Comparison of ENCODE assay signal across 20 cellular contexts in genomic region chr10:15379043-15379442, GRCh38. TPM values are rescaled to one million over a fixed set of nuclear protein-coding genes. Genes with fewer than 3 reads are reported as not detected.
A peak's percentile ranks its signal among the peaks of the same experiment; 100 is the strongest.
DNase-seq lines count a peak whose midpoint lies in the region; ATAC-seq and TF ChIP-seq lines count a peak whose summit lies in the region.
"Had no signal": no experiment of that assay in that cellular context is flagged by ENCODE, and none has a peak within 500 bp of the region (broad histone marks: within the 10 kb centered on the region; RNA-seq: fewer than 3 reads in every experiment).

No MANE protein-coding gene starts in this region.

- peaks cover 6% of the 10 kb centered on the region for H3K4me1 Mint-ChIP-seq in endodermal cell
- H3K4me1 Mint-ChIP-seq in nephron progenitor cell = peaks cover 26% of the 10 kb centered on the region

- no peak overlapping the region for H3K9ac ChIP-seq in endodermal cell (ENCODE audit: extremely low read depth, low read length, poor library complexity, severe bottlenecking)
- H3K9ac ChIP-seq: SK-N-SH had no signal

- H3K36me3 Mint-ChIP-seq in endodermal cell (ENCODE audit: low read depth) (no peaks in the 10 kb centered on the region), nephron progenitor cell (ENCODE audit: low read depth) (no peaks in the 10 kb centered on the region)

- H3K4me3 Mint-ChIP-seq in endodermal cell = no peak overlapping the region
- no peak overlapping the region for H3K4me3 Mint-ChIP-seq in nephron progenitor cell

- ATAC-seq in GM21381 (IDR thresholded peaks at IDR 0.05; ENCODE audit: unreplicated experiment) (no peak), GM21360 (IDR thresholded peaks at IDR 0.05; ENCODE audit: unreplicated experiment) (no peak)
- ATAC-seq: PC-3 had no signal

- no peak overlapping the region for H3K4me3 ChIP-seq in endodermal cell (ENCODE audit: low read length)

- TF ChIP-seq CTCF in endodermal cell (conservative IDR thresholded peaks at IDR 0.05) = no peak
- TF ChIP-seq CTCF in nephron progenitor cell (IDR thresholded peaks at IDR 0.05) = no peak
- TF ChIP-seq CTCF in GM20000 (IDR thresholded peaks at IDR 0.05; ENCODE audit: extremely low read depth, missing control alignments) = no peak

- no peaks in the 10 kb centered on the region for H3K9me3 ChIP-seq in endodermal cell (ENCODE audit: control insufficient read depth, low read length)
- H3K9me3 ChIP-seq: SK-N-SH had no signal

- H3K27ac Mint-ChIP-seq in endodermal cell = no peak overlapping the region
- peak overlapping the region; percentile 39 for H3K27ac Mint-ChIP-seq in nephron progenitor cell

- peaks cover 4% of the 10 kb centered on the region for H3K27me3 Mint-ChIP-seq in endodermal cell (ENCODE audit: insufficient read depth)
- peaks cover 8% of the 10 kb centered on the region for H3K27me3 Mint-ChIP-seq in nephron progenitor cell (ENCODE audit: low read depth, poor library complexity)

- no peaks in the 10 kb centered on the region for H3K9me3 Mint-ChIP-seq in endodermal cell
- no peaks in the 10 kb centered on the region for H3K9me3 Mint-ChIP-seq in nephron progenitor cell

- H3K4me1 ChIP-seq in endodermal cell (ENCODE audit: control insufficient read depth, insufficient read depth, low read length) = no peaks in the 10 kb centered on the region

- no peak overlapping the region for H3K27ac ChIP-seq in endodermal cell (ENCODE audit: low read depth, low read length)
- H3K27ac ChIP-seq: 22Rv1 had no signal

- no peaks in the 10 kb centered on the region for H3K27me3 ChIP-seq in endodermal cell (ENCODE audit: control insufficient read depth, insufficient read depth, low read length, poor library complexity, severe bottlenecking)

- H3K36me3 ChIP-seq in endodermal cell (ENCODE audit: control insufficient read depth, insufficient read depth, low read length) = no peaks in the 10 kb centered on the region

- DNase-seq in NCI-H2171 treated with DMSO at 0.1 percent for 48 hours (lab: John Stamatoyannopoulos, UW) (peak; percentile 2), NCI-H2171 (lab: John Stamatoyannopoulos, UW) (no peak), endodermal cell (peak; percentile 51), nephron progenitor cell (no peak), GM20000 (ENCODE audit: low spot score) (no peak)
- DNase-seq in activated CD4-positive, alpha-beta T cell treated with anti-CD3 and anti-CD28 coated beads, Interleukin-2, amount 50 U/mL, for 1 hour = no peak
- DNase-seq: ACHN; Calu3; DMS79 treated with DMSO at 0.1 percent for 48 hours; NCI-H1048; NCI-H1417 treated with DMSO at 0.1 percent for 48 hours; NCI-H1694 treated with DMSO at 0.1 percent for 48 hours; NCI-H2081 treated with DMSO at 0.1 percent for 48 hours; NCI-H748 treated with DMSO at 0.1 percent for 48 hours; NK-92 treated with Interleukin-12 subunit alpha and Interleukin-12 subunit beta, amount 100 ng/mL, for 24 hours; PC-3; SK-N-SH had no signal

- 90 to 98% methylated on average over 6 of the region's 6 CpGs for WGBS in endodermal cell (ENCODE audit: insufficient coverage in 1 of 2, insufficient read length in 1 of 2), 2 experiments

RNA-seq across cellular contexts. Expression of gene FAM171A1, which starts 8.0 kb away (rescaled TPM):
- total RNA-seq in endodermal cell = 10 to 100 TPM; 36.5 to 39.0 TPM
- polyA plus RNA-seq in endodermal cell (2013, experiment 1 of 2) = 64.8 TPM
- 68.4 TPM for polyA plus RNA-seq in endodermal cell (2013, experiment 2 of 2)

Comparison
In these comparisons a context has a peak if more than half of its experiments do, and no peak if none do; other contexts are left out.
1. DNase-seq: peak in NCI-H2171 treated with DMSO at 0.1 percent for 48 hours (single experiment) and endodermal cell (single experiment); none in NCI-H2171 (single experiment), nephron progenitor cell (single experiment), activated CD4-positive, alpha-beta T cell treated with anti-CD3 and anti-CD28 coated beads, Interleukin-2, amount 50 U/mL, for 1 hour (single experiment) and GM20000 (single experiment).